1 cellular context compared by ENCODE assay signal in the genomic region with DNA sequence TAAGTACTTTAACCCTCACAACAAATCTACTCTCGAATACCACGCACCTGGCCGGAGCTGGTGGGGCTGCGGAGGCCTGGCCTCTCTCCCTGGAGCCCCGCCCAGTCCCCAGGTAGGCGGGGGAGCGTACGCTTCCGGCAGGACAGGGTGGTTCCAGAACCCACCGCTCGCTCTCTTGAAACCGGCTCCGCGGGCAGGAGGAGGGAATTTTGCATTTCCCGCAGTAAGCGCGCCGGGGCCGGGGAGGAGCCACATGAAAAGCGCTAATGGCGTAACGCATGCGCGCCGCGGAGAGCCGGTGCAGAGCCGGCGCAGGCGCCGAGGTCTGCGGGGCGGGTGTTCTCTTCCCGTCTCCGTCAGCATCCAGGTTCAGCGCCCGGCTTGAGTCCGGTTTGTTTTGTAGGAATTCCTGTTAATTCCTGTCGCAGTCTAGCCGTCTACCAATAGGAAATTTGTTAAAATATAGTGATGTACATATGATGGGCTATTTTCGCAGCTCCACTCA.
TF ChIP-seq lines count a peak whose summit lies in the region.

No MANE protein-coding gene starts in this region.

TF ChIP-seq in HepG2, 621 proteins besides CTCF, POLR2A, EP300 and RAD21 (continued from another document and continues in another):
- TF ChIP-seq MNT (IDR thresholded peaks at IDR 0.05) (no peak), HOXA5 (CRISPR knock-in tag; IDR thresholded peaks at IDR 0.05) (no peak), MED13 (CRISPR knock-in tag; IDR thresholded peaks at IDR 0.05) (no peak), ZFP90 (CRISPR knock-in tag; IDR thresholded peaks at IDR 0.05; ENCODE audit: borderline replicate concordance) (no peak), PRDM10 (CRISPR knock-in tag; IDR thresholded peaks at IDR 0.05; ENCODE audit: low read depth) (no peak), ZSCAN20 (CRISPR knock-in tag; IDR thresholded peaks at IDR 0.05; ENCODE audit: borderline replicate concordance) (no peak), CHCHD3 (CRISPR knock-in tag; IDR thresholded peaks at IDR 0.05) (no peak), NR2C2 (CRISPR knock-in tag; IDR thresholded peaks at IDR 0.05; ENCODE audit: borderline replicate concordance) (peak; percentile 21; the same call in 1 of the 2 replicates), GTF3A (CRISPR knock-in tag; conservative IDR thresholded peaks at IDR 0.05) (no peak), JARID2 (CRISPR knock-in tag; IDR thresholded peaks at IDR 0.05; ENCODE audit: insufficient replicate concordance) (no peak), SPEN (CRISPR knock-in tag; IDR thresholded peaks at IDR 0.05; ENCODE audit: low read depth) (no peak), BCL6 (CRISPR knock-in tag; IDR thresholded peaks at IDR 0.05) (no peak; the same call in 1 of the 2 replicates), MED1 (CRISPR knock-in tag; IDR thresholded peaks at IDR 0.05) (no peak), ZNF143 (CRISPR knock-in tag; IDR thresholded peaks at IDR 0.05) (no peak), SP5 (CRISPR knock-in tag; IDR thresholded peaks at IDR 0.05; ENCODE audit: borderline replicate concordance, low read depth) (peak; percentile 34; the same call in 1 of the 2 replicates), SRSF4 (IDR thresholded peaks at IDR 0.05; ENCODE audit: low read depth, low read length, poor library complexity, severe bottlenecking) (no peak), ZNF609 (CRISPR knock-in tag; IDR thresholded peaks at IDR 0.05; ENCODE audit: borderline replicate concordance) (no peak), ZNF589 (CRISPR knock-in tag; conservative IDR thresholded peaks at IDR 0.05) (no peak), MIXL1 (CRISPR knock-in tag; IDR thresholded peaks at IDR 0.05) (no peak), THAP11 (CRISPR knock-in tag; IDR thresholded peaks at IDR 0.05) (no peak), TEAD2 (CRISPR knock-in tag; IDR thresholded peaks at IDR 0.05) (no peak), RFX1 (IDR thresholded peaks at IDR 0.05) (no peak), CBX5 (CRISPR knock-in tag; IDR thresholded peaks at IDR 0.05; ENCODE audit: borderline replicate concordance) (no peak), CBX2 (IDR thresholded peaks at IDR 0.05; ENCODE audit: low read depth, low read length) (no peak), CBX2 (CRISPR knock-in tag; IDR thresholded peaks at IDR 0.05; ENCODE audit: low read depth) (no peak), ZBTB10 (CRISPR knock-in tag; IDR thresholded peaks at IDR 0.05; ENCODE audit: borderline replicate concordance) (no peak), ZNF557 (CRISPR knock-in tag; IDR thresholded peaks at IDR 0.05) (no peak), SYNCRIP (IDR thresholded peaks at IDR 0.05; ENCODE audit: insufficient read depth, low read depth, low read length) (no peak), MXD1 (CRISPR knock-in tag; IDR thresholded peaks at IDR 0.05) (no peak), RBM39 (IDR thresholded peaks at IDR 0.05; ENCODE audit: low read depth, low read length, poor library complexity, severe bottlenecking) (no peak), ZNF124 (CRISPR knock-in tag; IDR thresholded peaks at IDR 0.05) (no peak), MAFF (IDR thresholded peaks at IDR 0.05; ENCODE audit: low read depth, low read length) (no peak), KMT2A (CRISPR knock-in tag; IDR thresholded peaks at IDR 0.05) (no peak), ZNF710 (CRISPR knock-in tag; IDR thresholded peaks at IDR 0.05; ENCODE audit: borderline replicate concordance) (no peak), IKZF1 (IDR thresholded peaks at IDR 0.05) (no peak)
- TF ChIP-seq, protein P1, sequence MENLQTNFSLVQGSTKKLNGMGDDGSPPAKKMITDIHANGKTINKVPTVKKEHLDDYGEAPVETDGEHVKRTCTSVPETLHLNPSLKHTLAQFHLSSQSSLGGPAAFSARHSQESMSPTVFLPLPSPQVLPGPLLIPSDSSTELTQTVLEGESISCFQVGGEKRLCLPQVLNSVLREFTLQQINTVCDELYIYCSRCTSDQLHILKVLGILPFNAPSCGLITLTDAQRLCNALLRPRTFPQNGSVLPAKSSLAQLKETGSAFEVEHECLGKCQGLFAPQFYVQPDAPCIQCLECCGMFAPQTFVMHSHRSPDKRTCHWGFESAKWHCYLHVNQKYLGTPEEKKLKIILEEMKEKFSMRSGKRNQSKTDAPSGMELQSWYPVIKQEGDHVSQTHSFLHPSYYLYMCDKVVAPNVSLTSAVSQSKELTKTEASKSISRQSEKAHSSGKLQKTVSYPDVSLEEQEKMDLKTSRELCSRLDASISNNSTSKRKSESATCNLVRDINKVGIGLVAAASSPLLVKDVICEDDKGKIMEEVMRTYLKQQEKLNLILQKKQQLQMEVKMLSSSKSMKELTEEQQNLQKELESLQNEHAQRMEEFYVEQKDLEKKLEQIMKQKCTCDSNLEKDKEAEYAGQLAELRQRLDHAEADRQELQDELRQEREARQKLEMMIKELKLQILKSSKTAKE (CRISPR knock-in tag; IDR thresholded peaks at IDR 0.05; ENCODE audit: borderline replicate concordance): no peak
- TF ChIP-seq, protein P2, sequence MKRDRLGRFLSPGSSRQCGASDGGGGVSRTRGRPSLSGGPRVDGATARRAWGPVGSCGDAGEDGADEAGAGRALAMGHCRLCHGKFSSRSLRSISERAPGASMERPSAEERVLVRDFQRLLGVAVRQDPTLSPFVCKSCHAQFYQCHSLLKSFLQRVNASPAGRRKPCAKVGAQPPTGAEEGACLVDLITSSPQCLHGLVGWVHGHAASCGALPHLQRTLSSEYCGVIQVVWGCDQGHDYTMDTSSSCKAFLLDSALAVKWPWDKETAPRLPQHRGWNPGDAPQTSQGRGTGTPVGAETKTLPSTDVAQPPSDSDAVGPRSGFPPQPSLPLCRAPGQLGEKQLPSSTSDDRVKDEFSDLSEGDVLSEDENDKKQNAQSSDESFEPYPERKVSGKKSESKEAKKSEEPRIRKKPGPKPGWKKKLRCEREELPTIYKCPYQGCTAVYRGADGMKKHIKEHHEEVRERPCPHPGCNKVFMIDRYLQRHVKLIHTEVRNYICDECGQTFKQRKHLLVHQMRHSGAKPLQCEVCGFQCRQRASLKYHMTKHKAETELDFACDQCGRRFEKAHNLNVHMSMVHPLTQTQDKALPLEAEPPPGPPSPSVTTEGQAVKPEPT (CRISPR knock-in tag; IDR thresholded peaks at IDR 0.05; ENCODE audit: low read depth): no peak
- TF ChIP-seq, protein P3, sequence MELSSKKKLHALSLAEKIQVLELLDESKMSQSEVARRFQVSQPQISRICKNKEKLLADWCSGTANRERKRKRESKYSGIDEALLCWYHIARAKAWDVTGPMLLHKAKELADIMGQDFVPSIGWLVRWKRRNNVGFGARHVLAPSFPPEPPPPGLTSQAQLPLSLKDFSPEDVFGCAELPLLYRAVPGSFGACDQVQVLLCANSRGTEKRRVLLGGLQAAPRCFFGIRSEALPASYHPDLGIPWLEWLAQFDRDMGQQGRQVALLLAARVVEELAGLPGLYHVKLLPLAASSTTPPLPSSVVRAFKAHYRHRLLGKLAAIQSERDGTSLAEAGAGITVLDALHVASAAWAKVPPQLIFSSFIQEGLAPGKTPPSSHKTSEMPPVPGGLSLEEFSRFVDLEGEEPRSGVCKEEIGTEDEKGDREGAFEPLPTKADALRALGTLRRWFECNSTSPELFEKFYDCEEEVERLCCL (CRISPR knock-in tag; IDR thresholded peaks at IDR 0.05; ENCODE audit: borderline replicate concordance): no peak
